1 cellular context compared by ENCODE assay signal in genomic region chr11:112048256-112048655, GRCh38.
TF ChIP-seq lines count a peak whose summit lies in the region.

No MANE protein-coding gene starts in this region.

TF ChIP-seq in GM12878, 131 proteins besides CTCF, POLR2A, EP300 and RAD21:
- 0 out of 4 replicates have a peak, but pooled peaks of 1 of the 2 experiments have one; percentile 3 for TF ChIP-seq BHLHE40 (IDR thresholded peaks at IDR 0.05; ENCODE audit: borderline replicate concordance in 1 of 2, low read depth in 2 of 2, low read length in 1 of 2)
- TF ChIP-seq SPI1 (IDR thresholded peaks at IDR 0.05; ENCODE audit: borderline replicate concordance, insufficient read depth, low read depth, low read length) = peak; percentile 76
- TF ChIP-seq EED (IDR thresholded peaks at IDR 0.05; ENCODE audit: low read depth) = 0 out of 2 replicates have a peak, but pooled peaks have one; percentile 24
